ENCODE assay signal across 8 cellular contexts in the genomic region with DNA sequence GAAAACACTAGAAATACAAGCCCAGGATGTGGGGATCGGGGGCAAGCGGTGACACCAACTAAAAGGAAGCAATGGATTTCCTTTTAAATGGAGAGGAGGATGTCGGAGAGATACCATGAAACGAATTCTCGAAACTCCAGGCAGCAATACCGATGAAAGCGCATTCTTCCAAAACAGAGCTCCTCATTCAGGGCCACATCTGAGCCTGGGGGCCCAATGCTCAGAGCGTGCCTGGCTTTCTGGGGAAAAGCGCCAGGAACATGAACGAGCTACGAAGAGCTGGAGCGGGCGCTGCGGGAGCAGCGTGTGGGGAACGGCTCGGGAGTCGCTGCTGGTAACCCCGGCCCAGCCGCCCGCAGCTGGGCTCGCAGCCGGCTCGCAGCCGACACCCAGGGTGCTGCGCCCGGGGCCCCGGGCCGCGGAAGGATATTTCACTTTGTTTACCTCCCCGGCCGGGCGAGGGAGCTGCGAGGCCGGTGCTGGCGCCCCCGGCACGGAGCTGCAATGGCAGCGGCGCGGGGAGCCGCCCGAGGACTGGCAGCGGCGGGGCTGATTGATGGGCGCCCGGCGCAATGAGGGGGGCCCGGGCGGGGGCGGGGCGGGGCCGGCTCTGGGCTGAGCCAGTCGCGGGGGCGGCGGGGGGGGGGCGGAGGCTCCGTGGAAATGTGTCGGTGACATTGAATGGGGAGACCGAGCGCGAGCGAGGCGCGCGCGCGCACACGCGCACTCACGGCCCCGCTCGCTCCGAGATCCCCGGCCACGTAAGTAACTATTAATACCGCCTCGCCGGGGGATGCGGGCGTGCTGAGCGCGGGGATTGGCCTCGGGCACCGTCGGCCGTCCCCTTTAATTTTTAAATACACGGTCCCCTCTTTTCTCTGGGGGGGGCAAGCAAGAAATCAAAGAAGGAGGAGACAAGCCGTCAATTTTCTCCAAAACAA. TPM values are rescaled to one million over a fixed set of nuclear protein-coding genes. Genes with fewer than 3 reads are reported as not detected.
A peak's percentile ranks its signal among the peaks of the same experiment; 100 is the strongest.
DNase-seq lines count a peak whose midpoint lies in the region; ATAC-seq and TF ChIP-seq lines count a peak whose summit lies in the region.

A gene (plus strand): TSS at position 687 of the 941 bp plus-strand sequence. CDS start 1,372 bp downstream, outside the sequence.

- no peak for TF ChIP-seq CTCF in colonic mucosa (IDR thresholded peaks at IDR 0.05)

- intact Hi-C loops in activated CD4-positive, alpha-beta T cell treated with anti-CD3 and anti-CD28 coated beads, Interleukin-2, amount 10 ng/mL, durations not matched to agents 24 days and 14 days (cut with micrococcal nuclease) = loop anchor here (1.0 to 10.0 kb wide), 14 partner anchors 140 to 1022 kb away; no protein-coding TSS in a partner anchor
- intact Hi-C loops in colonic mucosa (cut with DNase I) (loop anchor here (2.0 to 10.0 kb wide), 3 partner anchors 216 to 854 kb away; no protein-coding TSS in a partner anchor), left colon (cut with DNase I, micrococcal nuclease) (loop anchor here in 1 of 2 donors (10.0 kb wide), 2 partner anchors 162 to 852 kb away; no protein-coding TSS in a partner anchor)

- in situ Hi-C loops in ACHN (cut with HindIII; ENCODE audit: low pct_ligation_motif_present, low pct_unique_long_range_greater_than_20kb, low sequenced_read_pairs) = no loop called here

- peak within 1 kb of the TSS; percentile 87 for H3K27ac ChIP-seq in colonic mucosa

- H3K9me3 ChIP-seq in colonic mucosa = no peaks in the 10 kb centered on the region

- no peaks in the 10 kb centered on the region for H3K9me3 Mint-ChIP-seq in activated CD4-positive, alpha-beta T cell treated with anti-CD3 and anti-CD28 coated beads, Interleukin-2, amount 10 ng/mL, durations not matched to agents 24 days and 14 days

- H3K27me3 ChIP-seq in colonic mucosa = peaks cover 20% of the 10 kb centered on the region

- H3K9ac ChIP-seq in colonic mucosa (ENCODE audit: low read depth in 2 of 2, low read length in 2 of 2) = peak within 1 kb of the TSS; percentile 71 to 81

- peak within 1 kb of the TSS; percentile 92 for H3K4me3 Mint-ChIP-seq in activated CD4-positive, alpha-beta T cell treated with anti-CD3 and anti-CD28 coated beads, Interleukin-2, amount 10 ng/mL, durations not matched to agents 24 days and 14 days

- H3K4me1 ChIP-seq in colonic mucosa = no peaks in the 10 kb centered on the region

- H3K4me1 Mint-ChIP-seq in activated CD4-positive, alpha-beta T cell treated with anti-CD3 and anti-CD28 coated beads, Interleukin-2, amount 10 ng/mL, durations not matched to agents 24 days and 14 days = peaks cover 54% of the 10 kb centered on the region

- peak; percentile 84 for DNase-seq in ACHN
- DNase-seq in NCI-H526 treated with DMSO at 0.1 percent for 48 hours (lab: John Stamatoyannopoulos, UW) = peak; percentile 29
- peak; percentile 96 for DNase-seq in activated CD4-positive, alpha-beta T cell treated with anti-CD3 and anti-CD28 coated beads, Interleukin-2, amount 10 ng/mL, durations not matched to agents 24 days and 14 days
- peak; percentile 74 for DNase-seq in colonic mucosa
- peak; percentile 67 to 82 for DNase-seq in left colon
- peak; percentile 87 to 90 for DNase-seq in stimulated activated CD4-positive, alpha-beta T cell treated with anti-CD3 and anti-CD28 coated beads, Interleukin-1b, Interleukin-23, amount 100 ng/mL, for 4 hours (ENCODE audit: low read depth in 2 of 2)

- peaks cover 3% of the 10 kb centered on the region for H3K36me3 Mint-ChIP-seq in activated CD4-positive, alpha-beta T cell treated with anti-CD3 and anti-CD28 coated beads, Interleukin-2, amount 10 ng/mL, durations not matched to agents 24 days and 14 days (ENCODE audit: low read depth)

- peaks cover 5% of the 10 kb centered on the region for H3K27me3 Mint-ChIP-seq in activated CD4-positive, alpha-beta T cell treated with anti-CD3 and anti-CD28 coated beads, Interleukin-2, amount 10 ng/mL, durations not matched to agents 24 days and 14 days

- peak; percentile 82 for ATAC-seq in GM18907 (IDR thresholded peaks at IDR 0.05; ENCODE audit: unreplicated experiment)
- peak; percentile 63 for ATAC-seq in HG03354 (IDR thresholded peaks at IDR 0.05; ENCODE audit: poor library complexity, severe bottlenecking, unreplicated experiment)
- ATAC-seq in left colon = peak; percentile 80

- no peaks in the 10 kb centered on the region for H3K36me3 ChIP-seq in colonic mucosa

- H3K27ac Mint-ChIP-seq in activated CD4-positive, alpha-beta T cell treated with anti-CD3 and anti-CD28 coated beads, Interleukin-2, amount 10 ng/mL, durations not matched to agents 24 days and 14 days = peak within 1 kb of the TSS; percentile 90

- peak within 1 kb of the TSS; percentile 71 for H3K4me3 ChIP-seq in colonic mucosa

RNA-seq across cellular contexts. Expression of the gene that starts here (rescaled TPM):
- 4.0 and 5.1 TPM in 2 replicates for total RNA-seq in activated CD4-positive, alpha-beta T cell treated with anti-CD3 and anti-CD28 coated beads, Interleukin-2, amount 10 ng/mL, durations not matched to agents 24 days and 14 days
- 10 to 100 TPM in 1 of 2 donors, 1 to 10 TPM in 1; 3.7 to 10.5 TPM for total RNA-seq in colonic mucosa
- total RNA-seq in left colon = 1 to 10 TPM; 3.4 to 7.8 TPM

Comparison
In these comparisons a context has a peak if more than half of its experiments do, and no peak if none do; other contexts are left out.
1. Peak in every context shown above with its lines: DNase-seq, ATAC-seq, H3K4me3 ChIP-seq and H3K27ac ChIP-seq.
2. DNase-seq: peak in every context shown above with its lines; median percentile 96 in activated CD4-positive, alpha-beta T cell treated with anti-CD3 and anti-CD28 coated beads, Interleukin-2, amount 10 ng/mL, durations not matched to agents 24 days and 14 days; 88 in stimulated activated CD4-positive, alpha-beta T cell treated with anti-CD3 and anti-CD28 coated beads, Interleukin-1b, Interleukin-23, amount 100 ng/mL, for 4 hours; 84 in ACHN; 74 in left colon; 74 in colonic mucosa; 29 in NCI-H526 treated with DMSO at 0.1 percent for 48 hours.